11 cellular contexts compared by ENCODE assay signal in the genomic region with DNA sequence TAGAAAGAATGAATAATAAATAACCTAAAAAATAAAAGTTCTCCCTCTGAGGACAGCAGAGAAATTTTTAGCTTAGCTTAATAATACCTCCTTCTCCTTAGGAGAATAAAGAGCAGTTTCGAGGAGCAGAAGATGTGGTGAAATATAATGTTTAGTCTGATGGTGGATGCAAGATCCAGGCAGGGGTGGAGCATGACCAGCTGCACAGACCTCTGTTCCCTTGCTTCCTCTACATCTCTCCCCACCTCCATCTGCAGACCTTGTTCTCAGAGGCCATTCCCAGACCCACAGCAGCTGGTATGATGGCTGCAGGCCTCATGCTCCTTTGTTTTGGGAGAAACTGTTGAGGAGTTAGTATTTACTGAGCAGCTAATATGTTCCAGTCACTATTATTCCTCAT. TPM values are rescaled to one million over a fixed set of nuclear protein-coding genes. Genes with fewer than 3 reads are reported as not detected.
DNase-seq lines count a peak whose midpoint lies in the region; ATAC-seq and TF ChIP-seq lines count a peak whose summit lies in the region.
"Had no signal": no experiment of that assay in that cellular context is flagged by ENCODE, and none has a peak within 500 bp of the region (broad histone marks: within the 10 kb centered on the region; RNA-seq: fewer than 3 reads in every experiment).

No MANE protein-coding gene starts in this region.

- H3K27ac ChIP-seq in hepatocyte = no peak overlapping the region
- H3K27ac ChIP-seq: epithelial cell of prostate had no signal

- no peaks in the 10 kb centered on the region for H3K27me3 ChIP-seq in hepatocyte

- H3K79me2 ChIP-seq in hepatocyte = peaks cover 6% of the 10 kb centered on the region

- peaks cover 5 to 9% of the 10 kb centered on the region in 2 donors for H3K36me3 Mint-ChIP-seq in activated T-cell treated with anti-CD3 and anti-CD28 coated beads, Interleukin-2, amount 50 U/mL, for 72 hours (ENCODE audit: insufficient read depth in 2 of 2)
- peaks cover 11% of the 10 kb centered on the region for H3K36me3 Mint-ChIP-seq in stimulated activated memory B cell treated with anti-CD40 and anti-IgM and Interleukin-4, amounts not matched to agents 10 μg/mL and 1 μg/mL and 100 μg/mL, for 72 hours

- H3K9me3 ChIP-seq in hepatocyte (ENCODE audit: low read depth) = no peaks in the 10 kb centered on the region

- peak overlapping the region; percentile 56 for H3K27ac Mint-ChIP-seq in activated T-cell treated with anti-CD3 and anti-CD28 coated beads, Interleukin-2, amount 50 U/mL, for 72 hours
- H3K27ac Mint-ChIP-seq in stimulated activated memory B cell treated with anti-CD40 and anti-IgM and Interleukin-4, amounts not matched to agents 10 μg/mL and 1 μg/mL and 100 μg/mL, for 72 hours = no peak overlapping the region

- no peak for ATAC-seq in activated T-cell treated with anti-CD3 and anti-CD28 coated beads, Interleukin-2, amount 50 U/mL, for 72 hours (replicated peaks in 1 of 2)
- ATAC-seq in stimulated activated memory B cell treated with anti-CD40 and anti-IgM and Interleukin-4, amounts not matched to agents 10 μg/mL and 1 μg/mL and 100 μg/mL, for 72 hours = no peak

- TF ChIP-seq CTCF in hepatocyte (IDR thresholded peaks at IDR 0.05; ENCODE audit: poor library complexity) = no peak

- H3K36me3 ChIP-seq in hepatocyte (replicated peaks; ENCODE audit: insufficient read depth, low read depth) = no peaks in the 10 kb centered on the region

- peaks cover 54% of the 10 kb centered on the region for H3K4me1 Mint-ChIP-seq in activated T-cell treated with anti-CD3 and anti-CD28 coated beads, Interleukin-2, amount 50 U/mL, for 72 hours (ENCODE audit: low read depth)
- H3K4me1 Mint-ChIP-seq in stimulated activated memory B cell treated with anti-CD40 and anti-IgM and Interleukin-4, amounts not matched to agents 10 μg/mL and 1 μg/mL and 100 μg/mL, for 72 hours = peaks cover 32% of the 10 kb centered on the region

- no peak overlapping the region for H3K4me3 ChIP-seq in hepatocyte
- H3K4me3 ChIP-seq: lung had no signal

- DNase-seq in activated T-cell treated with anti-CD3 and anti-CD28 coated beads, Interleukin-2, amount 50 U/mL, for 72 hours = no peak
- DNase-seq in activated T-cell treated with anti-CD3 and anti-CD28 coated beads for 4 hours = no peak
- peak; percentile 27 for DNase-seq in M059J (ENCODE audit: low read depth)
- DNase-seq in amniotic epithelial cell (ENCODE audit: low read depth) = peak; percentile 28
- no peak for DNase-seq in hepatocyte (ENCODE audit: low spot score)
- no peak for DNase-seq in GDM1 (lab: John Stamatoyannopoulos, UW)
- DNase-seq in NCI-H1417 treated with DMSO at 0.1 percent for 48 hours (lab: John Stamatoyannopoulos, UW) = no peak
- DNase-seq: SW 1271 had no signal

- H3K9me2 ChIP-seq in hepatocyte (replicated peaks; ENCODE audit: insufficient read depth) = no peaks in the 10 kb centered on the region

- peaks cover 7% of the 10 kb centered on the region for H3K4me1 ChIP-seq in hepatocyte (ENCODE audit: insufficient read depth)

- H3K27me3 Mint-ChIP-seq in activated T-cell treated with anti-CD3 and anti-CD28 coated beads, Interleukin-2, amount 50 U/mL, for 72 hours (ENCODE audit: low read depth) = no peaks in the 10 kb centered on the region
- peaks cover 7% of the 10 kb centered on the region for H3K27me3 Mint-ChIP-seq in stimulated activated memory B cell treated with anti-CD40 and anti-IgM and Interleukin-4, amounts not matched to agents 10 μg/mL and 1 μg/mL and 100 μg/mL, for 72 hours

- no peaks in the 10 kb centered on the region for H4K20me1 ChIP-seq in hepatocyte (ENCODE audit: insufficient read depth, poor library complexity, severe bottlenecking)

- WGBS in hepatocyte (ENCODE audit: low lambda C conversion rate, missing lambda C conversion rate) = 82% methylated on average over 1 of the region's 1 CpG

- H3K9me3 Mint-ChIP-seq in activated T-cell treated with anti-CD3 and anti-CD28 coated beads, Interleukin-2, amount 50 U/mL, for 72 hours = no peaks in the 10 kb centered on the region
- no peaks in the 10 kb centered on the region for H3K9me3 Mint-ChIP-seq in stimulated activated memory B cell treated with anti-CD40 and anti-IgM and Interleukin-4, amounts not matched to agents 10 μg/mL and 1 μg/mL and 100 μg/mL, for 72 hours

- H2AFZ ChIP-seq in hepatocyte = no peak overlapping the region

- no peak overlapping the region for H3K4me2 ChIP-seq in hepatocyte

- peak overlapping the region in 1 of 2 donors; percentile 82 for H3K4me3 Mint-ChIP-seq in activated T-cell treated with anti-CD3 and anti-CD28 coated beads, Interleukin-2, amount 50 U/mL, for 72 hours
- peak overlapping the region; percentile 70 for H3K4me3 Mint-ChIP-seq in stimulated activated memory B cell treated with anti-CD40 and anti-IgM and Interleukin-4, amounts not matched to agents 10 μg/mL and 1 μg/mL and 100 μg/mL, for 72 hours

RNA-seq across cellular contexts. Expression of a gene that starts 1.5 kb away (rescaled TPM):
- total RNA-seq in activated T-cell treated with anti-CD3 and anti-CD28 coated beads, Interleukin-2, amount 50 U/mL, for 72 hours = 10 to 100 TPM; 51.9 to 72.0 TPM
- total RNA-seq in M059J (2014; rRNA removed; shearing (Covaris generic)) = 55.2 and 56.8 TPM in 2 replicates
- 8.3 and 10.8 TPM in 2 replicates for total RNA-seq in hepatocyte
- polyA plus RNA-seq in hepatocyte = 6.5 and 7.4 TPM in 2 replicates

RNA-seq across cellular contexts. Expression of a gene that starts 16.4 kb away (rescaled TPM):
- total RNA-seq in activated T-cell treated with anti-CD3 and anti-CD28 coated beads, Interleukin-2, amount 50 U/mL, for 72 hours = 10 to 100 TPM; 25.7 to 33.5 TPM
- total RNA-seq in M059J (2014; rRNA removed; shearing (Covaris generic)) = 25.1 and 26.0 TPM in 2 replicates
- total RNA-seq in hepatocyte = 12.8 and 17.3 TPM in 2 replicates
- 8.2 and 10.6 TPM in 2 replicates for polyA plus RNA-seq in hepatocyte

RNA-seq across cellular contexts. Expression of a gene that starts 35.6 kb away (rescaled TPM):
- 10 to 100 TPM; 57.3 to 62.8 TPM for total RNA-seq in activated T-cell treated with anti-CD3 and anti-CD28 coated beads, Interleukin-2, amount 50 U/mL, for 72 hours
- 72.0 and 72.7 TPM in 2 replicates for total RNA-seq in M059J (2014; rRNA removed; shearing (Covaris generic))
- 18.4 and 20.4 TPM in 2 replicates for total RNA-seq in hepatocyte
- 10.9 and 12.9 TPM in 2 replicates for polyA plus RNA-seq in hepatocyte

Comparison
In these comparisons a context has a peak if more than half of its experiments do, and no peak if none do; other contexts are left out.
1. DNase-seq: peak in M059J (single experiment) and amniotic epithelial cell (single experiment); none in activated T-cell treated with anti-CD3 and anti-CD28 coated beads, Interleukin-2, amount 50 U/mL, for 72 hours (0 of 2), activated T-cell treated with anti-CD3 and anti-CD28 coated beads for 4 hours (single experiment), hepatocyte (single experiment), GDM1 (single experiment) and NCI-H1417 treated with DMSO at 0.1 percent for 48 hours (single experiment).